ENCODE assay signal across 11 cellular contexts in genomic region chr5:139108056-139108811, GRCh38.
DNase-seq lines count a peak whose midpoint lies in the region; ATAC-seq and TF ChIP-seq lines count a peak whose summit lies in the region.
"Had no signal": no experiment of that assay in that cellular context is flagged by ENCODE, and none has a peak within 500 bp of the region (broad histone marks: within the 10 kb centered on the region; RNA-seq: fewer than 3 reads in every experiment).

No MANE protein-coding gene starts in this region.

- POLR2A ChIA-PET in PC-9 (lab: Charles Lee; ENCODE audit: unreplicated experiment), result no interaction called here

- no peak overlapping the region for H3K9ac ChIP-seq in neural progenitor cell
- H3K9ac ChIP-seq: BLaER1 had no signal

- peaks cover 4% of the 10 kb centered on the region for H3F3A ChIP-seq in neural progenitor cell (ENCODE audit: low read depth)
- H3F3A ChIP-seq in PC-9 (ENCODE audit: insufficient read depth, low read depth), result no peaks in the 10 kb centered on the region

- intact Hi-C loops in Calu3 (cut with micrococcal nuclease; ENCODE audit: unreplicated experiment), result no loop called here
- intact Hi-C loops in PC-9 (cut with micrococcal nuclease; ENCODE audit: unreplicated experiment), result no loop called here

- no peaks in the 10 kb centered on the region for H3K27me3 ChIP-seq in neural progenitor cell
- no peaks in the 10 kb centered on the region for H3K27me3 ChIP-seq in PC-9 (ENCODE audit: insufficient read depth, low read depth)

- ATAC-seq in GM18873 (IDR thresholded peaks at IDR 0.05; ENCODE audit: low FRiP score, unreplicated experiment), result no peak
- no peak for ATAC-seq in GM21576 (IDR thresholded peaks at IDR 0.05; ENCODE audit: unreplicated experiment)

- no peaks in the 10 kb centered on the region for H3K9me3 ChIP-seq in neural progenitor cell (ENCODE audit: low read depth)
- no peaks in the 10 kb centered on the region for H3K9me3 ChIP-seq in PC-9 (ENCODE audit: insufficient read depth, low read depth)

- H3K27ac Mint-ChIP-seq in Calu3 (ENCODE audit: unreplicated experiment) (no peak overlapping the region), neural progenitor cell (peak overlapping the region; percentile 15)

- H3K9me3 Mint-ChIP-seq in Calu3 (ENCODE audit: low read depth, unreplicated experiment) (no peaks in the 10 kb centered on the region), neural progenitor cell (peaks cover 5% of the 10 kb centered on the region)

- peak; percentile 32 for DNase-seq in Calu3
- DNase-seq in NCI-H146 treated with DMSO at 0.1 percent for 48 hours (lab: John Stamatoyannopoulos, UW; ENCODE audit: unreplicated experiment), result peak; percentile 34
- DNase-seq in brain pericyte (ENCODE audit: low read depth, low spot score), result peak; percentile 41
- peak; percentile 29 for DNase-seq in neural progenitor cell (ENCODE audit: low spot score)
- DNase-seq in PC-9, result no peak
- no peak for DNase-seq in LoVo (ENCODE audit: low spot score)
- DNase-seq: activated T-cell treated with anti-CD3 and anti-CD28 coated beads, Interleukin-2, amount 50 U/mL, for 1 hour; stimulated activated CD4-positive, alpha-beta T cell treated with anti-CD3 and anti-CD28 coated beads, Interleukin-1b, Interleukin-23, amount 100 ng/mL, for 48 hours had no signal

- H3K9me2 ChIP-seq in PC-9 (ENCODE audit: insufficient read depth), result no peaks in the 10 kb centered on the region

- no peaks in the 10 kb centered on the region for H3K36me3 Mint-ChIP-seq in Calu3 (ENCODE audit: insufficient read depth, unreplicated experiment)
- H3K36me3 Mint-ChIP-seq in neural progenitor cell, result peaks cover 7% of the 10 kb centered on the region

- H3K4me1 ChIP-seq in neural progenitor cell (peaks cover 38% of the 10 kb centered on the region), PC-9 (replicated peaks; ENCODE audit: insufficient read depth) (no peaks in the 10 kb centered on the region)

- H3K79me2 ChIP-seq in neural progenitor cell (ENCODE audit: low read depth) (no peaks in the 10 kb centered on the region), PC-9 (ENCODE audit: low read depth) (no peaks in the 10 kb centered on the region)

- BruUV-seq in Calu3 (replicated peaks; lab: Mats Ljungman, UMichigan) (no TSS peak), PC-9 (replicated peaks; lab: Mats Ljungman, UMichigan) (no TSS peak)

- CTCF ChIA-PET in Calu3 (lab: Charles Lee), result interaction anchor here (0.5 kb wide), 1 partner anchor 250 kb away, joined by 3 read pairs; no protein-coding TSS in a partner anchor
- CTCF ChIA-PET in PC-9 (lab: Charles Lee), result no interaction called here

- H3K4me1 Mint-ChIP-seq in Calu3 (ENCODE audit: low read depth, unreplicated experiment) (peaks cover 22% of the 10 kb centered on the region), neural progenitor cell (peaks cover 57% of the 10 kb centered on the region)

- no peak overlapping the region for H3K27ac ChIP-seq in neural progenitor cell
- no peak overlapping the region for H3K27ac ChIP-seq in PC-9
- H3K27ac ChIP-seq: BLaER1 had no signal

- H3K4me3 Mint-ChIP-seq in Calu3 (ENCODE audit: low read depth, unreplicated experiment) (no peak overlapping the region), neural progenitor cell (no peak overlapping the region)

- H3K36me3 ChIP-seq in neural progenitor cell (no peaks in the 10 kb centered on the region), PC-9 (ENCODE audit: low read depth) (no peaks in the 10 kb centered on the region)
- H3K36me3 ChIP-seq: BLaER1 had no signal

- H3K4me3 ChIP-seq in neural progenitor cell, result no peak overlapping the region
- H3K4me3 ChIP-seq in PC-9, result no peak overlapping the region
- H3K4me3 ChIP-seq: BLaER1 had no signal

- H4K20me1 ChIP-seq in neural progenitor cell (ENCODE audit: low read depth), result no peaks in the 10 kb centered on the region
- H4K20me1 ChIP-seq in PC-9 (ENCODE audit: insufficient read depth), result no peaks in the 10 kb centered on the region
- H4K20me1 ChIP-seq: BLaER1 had no signal

- TF ChIP-seq CTCF in Calu3 (IDR thresholded peaks at IDR 0.05; ENCODE audit: unreplicated experiment), result no peak
- TF ChIP-seq CTCF in neural progenitor cell (IDR thresholded peaks at IDR 0.05), result no peak
- no peak for TF ChIP-seq CTCF in PC-9 (conservative IDR thresholded peaks at IDR 0.05)

- H3K4me2 ChIP-seq in neural progenitor cell (peak overlapping the region; percentile 11), PC-9 (no peak overlapping the region)
- H3K4me2 ChIP-seq: BLaER1 had no signal

- H2AFZ ChIP-seq in neural progenitor cell (replicated peaks) (no peak overlapping the region), PC-9 (no peak overlapping the region)

- no peaks in the 10 kb centered on the region for H3K27me3 Mint-ChIP-seq in Calu3 (ENCODE audit: unreplicated experiment)
- H3K27me3 Mint-ChIP-seq in neural progenitor cell (ENCODE audit: insufficient read depth, low read depth), result peaks cover 5% of the 10 kb centered on the region

Comparison
In these comparisons a context has a peak if more than half of its experiments do, and no peak if none do; other contexts are left out.
1. DNase-seq: peak in Calu3 (single experiment), NCI-H146 treated with DMSO at 0.1 percent for 48 hours (single experiment), brain pericyte (single experiment) and neural progenitor cell (single experiment); none in PC-9 (0 of 2) and LoVo (single experiment).